In genomic region chr2:99662761-99663341, GRCh38 we compare ENCODE assay signal across 10 cellular contexts.
DNase-seq lines count a peak whose midpoint lies in the region; ATAC-seq, FAIRE-seq and TF ChIP-seq lines count a peak whose summit lies in the region.
"Had no signal": no experiment of that assay in that cellular context is flagged by ENCODE, and none has a peak within 500 bp of the region (broad histone marks: within the 10 kb centered on the region; RNA-seq: fewer than 3 reads in every experiment).

No MANE protein-coding gene starts in this region.

- no peak overlapping the region for H3K4me3 ChIP-seq in fibroblast of villous mesenchyme (ENCODE audit: low read depth, low read length)
- no peak overlapping the region for H3K4me3 ChIP-seq in transverse colon
- H3K4me3 ChIP-seq: stomach had no signal

- in situ Hi-C loops in transverse colon (cut with MboI; ENCODE audit: low pct_ligation_motif_present in 1 of 4, low pct_unique_long_range_greater_than_20kb in 1 of 4, low sequenced_read_pairs in 3 of 4), result no loop called here

- H3K4me1 ChIP-seq in transverse colon, result peaks cover 6 to 18% (median 11%) of the 10 kb centered on the region in 4 donors

- no peaks in the 10 kb centered on the region for H3K36me3 ChIP-seq in transverse colon
- H3K36me3 ChIP-seq: stomach had no signal

- TF ChIP-seq CTCF in fibroblast of villous mesenchyme (IDR thresholded peaks at IDR 0.05; ENCODE audit: insufficient read depth, low read depth, low read length), result no peak
- no peak for TF ChIP-seq CTCF in transverse colon (IDR thresholded peaks at IDR 0.05)

- no peaks in the 10 kb centered on the region for H3K9me3 ChIP-seq in transverse colon
- H3K9me3 ChIP-seq: stomach had no signal

- peak; percentile 86 for DNase-seq in GM03348 (ENCODE audit: low spot score)
- DNase-seq in RCC 7860 (ENCODE audit: low spot score), result peak; percentile 74
- DNase-seq in fibroblast of villous mesenchyme (ENCODE audit: low read depth), result peak; percentile 64
- peak; percentile 92 for DNase-seq in renal cortical epithelial cell (ENCODE audit: low read depth)
- DNase-seq in transverse colon, result no peak
- no peak for DNase-seq in T-helper 1 cell
- DNase-seq: stomach had no signal

- no peak for TF ChIP-seq POLR2A in transverse colon (IDR thresholded peaks at IDR 0.05)

- ATAC-seq in HG02588 (IDR thresholded peaks at IDR 0.05; ENCODE audit: unreplicated experiment) (no peak), HG03108 (IDR thresholded peaks at IDR 0.05; ENCODE audit: unreplicated experiment) (no peak)

- WGBS in transverse colon (ENCODE audit: low coverage in 1 of 2), 2 donors, result 30 to 34% methylated on average over 2 of the region's 2 CpGs

- H3K27me3 ChIP-seq in transverse colon, result no peaks in the 10 kb centered on the region
- H3K27me3 ChIP-seq: stomach had no signal

- H3K27ac ChIP-seq in transverse colon, result peak overlapping the region in 1 of 4 donors; percentile 4
- H3K27ac ChIP-seq: stomach had no signal

- peak; percentile 92 for FAIRE-seq in RCC 7860 (lab: Jason Lieb, UNC)
- FAIRE-seq: GM12892 had no signal

- TF ChIP-seq EP300 in transverse colon (IDR thresholded peaks at IDR 0.05; ENCODE audit: low read depth), result no peak

- intact Hi-C loops in transverse colon (cut with DNase I; ENCODE audit: low total_unique reads), result no loop called here

Comparison
In these comparisons a context has a peak if more than half of its experiments do, and no peak if none do; other contexts are left out.
1. DNase-seq: peak in GM03348 (single experiment), RCC 7860 (single experiment), fibroblast of villous mesenchyme (single experiment) and renal cortical epithelial cell (single experiment); none in transverse colon (single experiment) and T-helper 1 cell (0 of 5).